Comparison of ENCODE assay signal across 12 cellular contexts in genomic region chr5:38316544-38317224, GRCh38. TPM values are rescaled to one million over a fixed set of nuclear protein-coding genes. Genes with fewer than 3 reads are reported as not detected.
DNase-seq lines count a peak whose midpoint lies in the region; ATAC-seq and TF ChIP-seq lines count a peak whose summit lies in the region.
"Had no signal": no experiment of that assay in that cellular context is flagged by ENCODE, and none has a peak within 500 bp of the region (broad histone marks: within the 10 kb centered on the region; RNA-seq: fewer than 3 reads in every experiment).

No MANE protein-coding gene starts in this region.

- H3K4me2 ChIP-seq in mesenchymal stem cell (ENCODE audit: low read length, poor library complexity, severe bottlenecking): no peak overlapping the region

- peaks cover 11 to 19% of the 10 kb centered on the region in 2 experiments for H3K27me3 ChIP-seq in mesenchymal stem cell (ENCODE audit: control insufficient read depth in 1 of 2, insufficient read depth in 1 of 2, low read length in 2 of 2)

- peak; percentile 25 for DNase-seq in AG08396 (ENCODE audit: low spot score)
- peak; percentile 36 to 54 for DNase-seq in cardiac fibroblast (ENCODE audit: low read depth in 2 of 2)
- DNase-seq in mesenchymal stem cell: peak; percentile 7
- no peak for DNase-seq in NCI-H226
- no peak for DNase-seq in stimulated activated CD4-positive, alpha-beta T cell treated with anti-CD3 and anti-CD28 coated beads, Interleukin-4, amount 100 ng/mL, for 1 hour
- DNase-seq in erythroblast (lab: John Stamatoyannopoulos, UW): no peak
- DNase-seq: lower lobe of right lung, nucleus accumbens, RPMI8226 had no signal

- H3K4me3 ChIP-seq in HEK293 (ENCODE audit: low read depth, low read length) (no peak overlapping the region), cardiac fibroblast (replicated peaks in 1 of 2; ENCODE audit: low read depth in 2 of 2, low read length in 2 of 2) (no peak overlapping the region), mesenchymal stem cell (ENCODE audit: insufficient read depth in 1 of 2, low read depth in 1 of 2, low read length in 2 of 2) (no peak overlapping the region)
- H3K4me3 ChIP-seq: lower lobe of right lung had no signal

- POLR2A ChIA-PET in HEK293 (lab: Yijun Ruan, JAX): no interaction called here

- H4K91ac ChIP-seq in mesenchymal stem cell (ENCODE audit: low read length): no peak overlapping the region

- no peaks in the 10 kb centered on the region; the same call in 1 of the 2 replicates for H3K4me1 ChIP-seq in HEK293 (ENCODE audit: control insufficient read depth, insufficient read depth, low read length)
- H3K4me1 ChIP-seq in mesenchymal stem cell (ENCODE audit: control insufficient read depth, insufficient read depth, low read depth, low read length): no peaks in the 10 kb centered on the region
- H3K4me1 ChIP-seq: lower lobe of right lung had no signal

- H3K14ac ChIP-seq in mesenchymal stem cell (ENCODE audit: low read length in 2 of 2): no peak overlapping the region

- H3K79me1 ChIP-seq in mesenchymal stem cell (replicated peaks; ENCODE audit: low read length, poor library complexity, severe bottlenecking): no peaks in the 10 kb centered on the region

- no peak overlapping the region for H2BK15ac ChIP-seq in mesenchymal stem cell (ENCODE audit: low read depth, poor library complexity, severe bottlenecking)

- no peaks in the 10 kb centered on the region for H3K9me3 ChIP-seq in HEK293 (ENCODE audit: control insufficient read depth, insufficient read depth, low read depth, low read length)
- no peaks in the 10 kb centered on the region for H3K9me3 ChIP-seq in mesenchymal stem cell (ENCODE audit: control insufficient read depth, low read length)
- H3K9me3 ChIP-seq: lower lobe of right lung had no signal

- H2BK120ac ChIP-seq in mesenchymal stem cell (ENCODE audit: low read depth, low read length): no peak overlapping the region

- no peak overlapping the region for H3K27ac ChIP-seq in HEK293 (ENCODE audit: extremely low read depth, low read depth, low read length)
- H3K27ac ChIP-seq in mesenchymal stem cell (ENCODE audit: low read length, poor library complexity, severe bottlenecking): no peak overlapping the region
- H3K27ac ChIP-seq: lower lobe of right lung had no signal

- no peak for ATAC-seq in GM18870 (IDR thresholded peaks at IDR 0.05; ENCODE audit: unreplicated experiment)
- ATAC-seq: lower lobe of right lung; stimulated activated effector memory CD8-positive, alpha-beta T cell treated with anti-CD3 and anti-CD28 coated beads, Interleukin-12 subunit alpha, Interleukin-12 subunit beta, amount 100 ng/mL, for 72 hours had no signal

- no peak for TF ChIP-seq POLR2A in erythroblast (IDR thresholded peaks at IDR 0.05; ENCODE audit: low read length)

- WGBS in mesenchymal stem cell: 62% methylated on average over 4 of the region's 6 CpGs

- H2BK5ac ChIP-seq in mesenchymal stem cell (ENCODE audit: low read depth, low read length, poor library complexity, severe bottlenecking): no peak overlapping the region

- H3K23ac ChIP-seq in mesenchymal stem cell (ENCODE audit: low read length in 2 of 2): no peak overlapping the region

- no peak overlapping the region for H2AFZ ChIP-seq in mesenchymal stem cell (ENCODE audit: low read depth, low read length)

- CTCF ChIA-PET in HEK293 (lab: Yijun Ruan, JAX): interaction anchor here (1.2 kb wide), 1 partner anchor 9 kb away, joined by 5 read pairs; no protein-coding TSS in a partner anchor

- no peaks in the 10 kb centered on the region for H3K36me3 ChIP-seq in HEK293 (ENCODE audit: control insufficient read depth in 2 of 2, insufficient read depth in 1 of 2, low read length in 2 of 2)
- no peaks in the 10 kb centered on the region for H3K36me3 ChIP-seq in mesenchymal stem cell (ENCODE audit: control insufficient read depth in 1 of 2, insufficient read depth in 2 of 2, low read depth in 1 of 2, low read length in 2 of 2)
- H3K36me3 ChIP-seq: lower lobe of right lung had no signal

- TF ChIP-seq CTCF in HEK293 (tag by site-specific recombination; IDR thresholded peaks at IDR 0.05) (no peak), cardiac fibroblast (IDR thresholded peaks at IDR 0.05; ENCODE audit: low read depth, low read length) (no peak)

- H2AK5ac ChIP-seq in mesenchymal stem cell (ENCODE audit: low read length, severe bottlenecking): no peak overlapping the region

- no peak overlapping the region for H3K9ac ChIP-seq in mesenchymal stem cell (ENCODE audit: low read length)

- no peak overlapping the region for H3K18ac ChIP-seq in mesenchymal stem cell (ENCODE audit: low read depth in 1 of 2, low read length in 2 of 2)

- no peak overlapping the region for H2BK12ac ChIP-seq in mesenchymal stem cell (ENCODE audit: low read length in 2 of 2)

- no peak overlapping the region for H4K8ac ChIP-seq in mesenchymal stem cell (ENCODE audit: low read length)

- H3K4ac ChIP-seq in mesenchymal stem cell (ENCODE audit: low read depth in 1 of 2, low read length in 2 of 2): no peak overlapping the region

TF ChIP-seq in HEK293, 187 proteins besides CTCF, POLR2A, EP300 and RAD21:
- TF ChIP-seq ZNF169 (tag by site-specific recombination; IDR thresholded peaks at IDR 0.05): no peak
- TF ChIP-seq, protein P1, sequence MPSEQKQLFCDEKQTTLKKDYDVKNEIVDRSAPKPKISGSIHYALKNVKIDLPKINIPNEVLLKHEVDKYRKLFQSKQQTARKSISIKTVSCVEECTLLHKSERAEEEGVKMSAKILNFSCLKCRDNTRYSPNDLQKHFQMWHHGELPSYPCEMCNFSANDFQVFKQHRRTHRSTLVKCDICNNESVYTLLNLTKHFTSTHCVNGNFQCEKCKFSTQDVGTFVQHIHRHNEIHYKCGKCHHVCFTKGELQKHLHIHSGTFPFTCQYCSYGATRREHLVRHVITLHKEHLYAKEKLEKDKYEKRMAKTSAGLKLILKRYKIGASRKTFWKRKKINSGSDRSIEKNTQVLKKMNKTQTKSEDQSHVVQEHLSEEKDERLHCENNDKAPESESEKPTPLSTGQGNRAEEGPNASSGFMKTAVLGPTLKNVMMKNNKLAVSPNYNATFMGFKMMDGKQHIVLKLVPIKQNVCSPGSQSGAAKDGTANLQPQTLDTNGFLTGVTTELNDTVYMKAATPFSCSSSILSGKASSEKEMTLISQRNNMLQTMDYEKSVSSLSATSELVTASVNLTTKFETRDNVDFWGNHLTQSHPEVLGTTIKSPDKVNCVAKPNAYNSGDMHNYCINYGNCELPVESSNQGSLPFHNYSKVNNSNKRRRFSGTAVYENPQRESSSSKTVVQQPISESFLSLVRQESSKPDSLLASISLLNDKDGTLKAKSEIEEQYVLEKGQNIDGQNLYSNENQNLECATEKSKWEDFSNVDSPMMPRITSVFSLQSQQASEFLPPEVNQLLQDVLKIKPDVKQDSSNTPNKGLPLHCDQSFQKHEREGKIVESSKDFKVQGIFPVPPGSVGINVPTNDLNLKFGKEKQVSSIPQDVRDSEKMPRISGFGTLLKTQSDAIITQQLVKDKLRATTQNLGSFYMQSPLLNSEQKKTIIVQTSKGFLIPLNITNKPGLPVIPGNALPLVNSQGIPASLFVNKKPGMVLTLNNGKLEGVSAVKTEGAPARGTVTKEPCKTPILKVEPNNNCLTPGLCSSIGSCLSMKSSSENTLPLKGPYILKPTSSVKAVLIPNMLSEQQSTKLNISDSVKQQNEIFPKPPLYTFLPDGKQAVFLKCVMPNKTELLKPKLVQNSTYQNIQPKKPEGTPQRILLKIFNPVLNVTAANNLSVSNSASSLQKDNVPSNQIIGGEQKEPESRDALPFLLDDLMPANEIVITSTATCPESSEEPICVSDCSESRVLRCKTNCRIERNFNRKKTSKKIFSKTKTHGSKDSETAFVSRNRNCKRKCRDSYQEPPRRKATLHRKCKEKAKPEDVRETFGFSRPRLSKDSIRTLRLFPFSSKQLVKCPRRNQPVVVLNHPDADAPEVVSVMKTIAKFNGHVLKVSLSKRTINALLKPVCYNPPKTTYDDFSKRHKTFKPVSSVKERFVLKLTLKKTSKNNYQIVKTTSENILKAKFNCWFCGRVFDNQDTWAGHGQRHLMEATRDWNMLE (tag by site-specific recombination; conservative IDR thresholded peaks at IDR 0.05; ENCODE audit: low read depth): 0 out of 2 replicates have a peak, but pooled peaks have one; percentile 40
- TF ChIP-seq ZNF350 (tag by site-specific recombination; IDR thresholded peaks at IDR 0.05): no peak

RNA-seq across cellular contexts. Expression of gene EGFLAM, which starts 58.3 kb away (rescaled TPM):
- 0.22 TPM for polyA plus RNA-seq in mesenchymal stem cell (2013, experiment 1 of 2)
- polyA plus RNA-seq in mesenchymal stem cell (2013, experiment 2 of 2): 0.22 TPM

Comparison
In these comparisons a context has a peak if more than half of its experiments do, and no peak if none do; other contexts are left out.
1. DNase-seq: peak in AG08396 (single experiment), cardiac fibroblast (2 of 2) and mesenchymal stem cell (single experiment); none in NCI-H226 (single experiment), stimulated activated CD4-positive, alpha-beta T cell treated with anti-CD3 and anti-CD28 coated beads, Interleukin-4, amount 100 ng/mL, for 1 hour (single experiment) and erythroblast (0 of 2).